In genomic region chr18:55219059-55219458, GRCh38 we compare ENCODE assay signal across 25 cellular contexts.
"Had no signal": no experiment of that assay in that cellular context is flagged by ENCODE, and none has a peak within 500 bp of the region (broad histone marks: within the 10 kb centered on the region; RNA-seq: fewer than 3 reads in every experiment).

No MANE protein-coding gene starts in this region.

- H3K9me3 ChIP-seq: esophagus squamous epithelium, left lung, lower lobe of right lung, right atrium auricular region, thoracic aorta had no signal

- H3K36me3 ChIP-seq: esophagus squamous epithelium, left lung, lower lobe of right lung, right atrium auricular region, thoracic aorta had no signal

- H3K27ac Mint-ChIP-seq: activated CD4-positive, alpha-beta T cell treated with anti-CD3 and anti-CD28 coated beads for 36 hours; activated CD8-positive, alpha-beta memory T cell treated with anti-CD3 and anti-CD28 coated beads, Interleukin-2, amount 10 ng/mL, durations not matched to agents 7 days and 5 days; activated CD8-positive, alpha-beta T cell treated with anti-CD3 and anti-CD28 coated beads, Interleukin-2, amount 10 ng/mL, durations not matched to agents 7 days and 5 days; activated naive CD4-positive, alpha-beta T cell treated with anti-CD3 and anti-CD28 coated beads, Interleukin-2, amount 50 U/mL, for 24 hours; activated naive CD8-positive, alpha-beta T cell treated with anti-CD3 and anti-CD28 coated beads, Interleukin-2, amount 50 U/mL, for 24 hours; activated T-helper 2 cell treated with anti-CD3 and anti-CD28 coated beads, Interferon-gamma antibody, Interleukin-2, Interleukin-4, amounts not matched to agents 10 μg/mL and 5 μg/mL and 100 μg/mL, durations not matched to agents 14 hours and 24 hours and 36 hours; natural killer cell treated with Interleukin-12 subunit alpha and Interleukin-12 subunit beta and Interleukin-15 and Interleukin-18, amount 100 ng/mL, for 72 hours had no signal

- H3K36me3 Mint-ChIP-seq: activated CD8-positive, alpha-beta memory T cell treated with anti-CD3 and anti-CD28 coated beads, Interleukin-2, amount 10 ng/mL, durations not matched to agents 7 days and 5 days; activated naive CD4-positive, alpha-beta T cell treated with anti-CD3 and anti-CD28 coated beads, Interleukin-2, amount 50 U/mL, for 24 hours; natural killer cell treated with Interleukin-12 subunit alpha and Interleukin-12 subunit beta and Interleukin-15 and Interleukin-18, amount 100 ng/mL, for 72 hours had no signal

- H3K4me3 ChIP-seq: esophagus squamous epithelium, left lung, lower lobe of right lung, right atrium auricular region, thoracic aorta had no signal

- H3K27me3 Mint-ChIP-seq: activated CD4-positive, alpha-beta T cell treated with anti-CD3 and anti-CD28 coated beads for 36 hours; activated CD8-positive, alpha-beta memory T cell treated with anti-CD3 and anti-CD28 coated beads, Interleukin-2, amount 10 ng/mL, durations not matched to agents 7 days and 5 days; activated naive CD4-positive, alpha-beta T cell treated with anti-CD3 and anti-CD28 coated beads, Interleukin-2, amount 50 U/mL, for 24 hours had no signal

- H3K4me1 Mint-ChIP-seq: activated CD4-positive, alpha-beta T cell treated with anti-CD3 and anti-CD28 coated beads for 36 hours; activated CD8-positive, alpha-beta memory T cell treated with anti-CD3 and anti-CD28 coated beads, Interleukin-2, amount 10 ng/mL, durations not matched to agents 7 days and 5 days; activated naive CD4-positive, alpha-beta T cell treated with anti-CD3 and anti-CD28 coated beads, Interleukin-2, amount 50 U/mL, for 24 hours; activated naive CD8-positive, alpha-beta T cell treated with anti-CD3 and anti-CD28 coated beads, Interleukin-2, amount 50 U/mL, for 24 hours had no signal

- H3K4me3 Mint-ChIP-seq: activated CD4-positive, alpha-beta T cell treated with anti-CD3 and anti-CD28 coated beads for 36 hours; activated CD8-positive, alpha-beta memory T cell treated with anti-CD3 and anti-CD28 coated beads, Interleukin-2, amount 10 ng/mL, durations not matched to agents 7 days and 5 days; activated CD8-positive, alpha-beta T cell treated with anti-CD3 and anti-CD28 coated beads, Interleukin-2, amount 10 ng/mL, durations not matched to agents 7 days and 5 days; activated naive CD4-positive, alpha-beta T cell treated with anti-CD3 and anti-CD28 coated beads, Interleukin-2, amount 50 U/mL, for 24 hours; activated naive CD8-positive, alpha-beta T cell treated with anti-CD3 and anti-CD28 coated beads, Interleukin-2, amount 50 U/mL, for 24 hours; natural killer cell treated with Interleukin-12 subunit alpha and Interleukin-12 subunit beta and Interleukin-15 and Interleukin-18, amount 100 ng/mL, for 72 hours had no signal

- H3K27ac ChIP-seq: esophagus squamous epithelium, left lung, lower lobe of right lung, right atrium auricular region, thoracic aorta had no signal

- FAIRE-seq: islet of Langerhans, urothelium cell line had no signal

- ATAC-seq: activated CD4-positive, alpha-beta T cell treated with anti-CD3 and anti-CD28 coated beads for 36 hours; activated CD8-positive, alpha-beta memory T cell treated with anti-CD3 and anti-CD28 coated beads, Interleukin-2, amount 10 ng/mL, durations not matched to agents 7 days and 5 days; activated CD8-positive, alpha-beta T cell treated with anti-CD3 and anti-CD28 coated beads, Interleukin-2, amount 10 ng/mL, durations not matched to agents 7 days and 5 days; activated naive CD8-positive, alpha-beta T cell treated with anti-CD3 and anti-CD28 coated beads, Interleukin-2, amount 50 U/mL, for 24 hours; left lung; lower lobe of right lung; natural killer cell treated with Interleukin-12 subunit alpha and Interleukin-12 subunit beta and Interleukin-15 and Interleukin-18, amount 100 ng/mL, for 72 hours had no signal

- H3K9me3 Mint-ChIP-seq: activated T-helper 2 cell treated with anti-CD3 and anti-CD28 coated beads, Interferon-gamma antibody, Interleukin-2, Interleukin-4, amounts not matched to agents 10 μg/mL and 5 μg/mL and 100 μg/mL, durations not matched to agents 14 hours and 24 hours and 36 hours; natural killer cell treated with Interleukin-12 subunit alpha and Interleukin-12 subunit beta and Interleukin-15 and Interleukin-18, amount 100 ng/mL, for 72 hours had no signal

- H3K27me3 ChIP-seq: esophagus squamous epithelium, left lung, right atrium auricular region had no signal

- H3K4me1 ChIP-seq: esophagus squamous epithelium, left lung had no signal

- DNase-seq: activated CD4-positive, alpha-beta T cell treated with anti-CD3 and anti-CD28 coated beads for 36 hours; activated CD4-positive, CD25-positive, alpha-beta regulatory T cell; activated CD8-positive, alpha-beta memory T cell treated with anti-CD3 and anti-CD28 coated beads, Interleukin-2, amount 10 ng/mL, durations not matched to agents 7 days and 5 days; activated CD8-positive, alpha-beta T cell treated with anti-CD3 and anti-CD28 coated beads, Interleukin-2, amount 10 ng/mL, durations not matched to agents 7 days and 5 days; activated naive CD8-positive, alpha-beta T cell treated with anti-CD3 and anti-CD28 coated beads, Interleukin-2, amount 50 U/mL, for 24 hours; activated T-cell treated with anti-CD3 and anti-CD28 coated beads, Interleukin-2, amount 50 U/mL, for 48 hours; amygdala; caudate nucleus; cortex of kidney; esophagus squamous epithelium; foreskin melanocyte; left lung; lower lobe of right lung; mesendoderm; stimulated activated CD4-positive, alpha-beta T cell treated with anti-CD3 and anti-CD28 coated beads, Interleukin-15, amount 100 ng/mL, for 24 hours; stimulated activated CD4-positive, alpha-beta T cell treated with anti-CD3 and anti-CD28 coated beads, Interleukin-2, amount 100 ng/mL, for 24 hours; stimulated activated naive CD4-positive, alpha-beta T cell treated with Interleukin-2 at 50 U/mL for 16 hours; trophoblast cell had no signal
